Comparison of ENCODE assay signal across 13 cellular contexts in genomic region chr3:188242426-188243123, GRCh38.
DNase-seq lines count a peak whose midpoint lies in the region; ATAC-seq and TF ChIP-seq lines count a peak whose summit lies in the region.
"Had no signal": no experiment of that assay in that cellular context is flagged by ENCODE, and none has a peak within 500 bp of the region (broad histone marks: within the 10 kb centered on the region; RNA-seq: fewer than 3 reads in every experiment).

No MANE protein-coding gene starts in this region.

- H3K36me3 Mint-ChIP-seq in WTC11 (no peaks in the 10 kb centered on the region), memory B cell (no peaks in the 10 kb centered on the region)

- TF ChIP-seq CTCF in WTC11 (IDR thresholded peaks at IDR 0.05) (no peak), tibial nerve (IDR thresholded peaks at IDR 0.05) (no peak)

- peak; percentile 17 to 20 for TF ChIP-seq EP300 in tibial nerve (IDR thresholded peaks at IDR 0.05)

- H3K27me3 Mint-ChIP-seq in WTC11 (ENCODE audit: low read depth), result no peaks in the 10 kb centered on the region
- no peaks in the 10 kb centered on the region for H3K27me3 Mint-ChIP-seq in memory B cell
- H3K27me3 Mint-ChIP-seq: activated CD8-positive, alpha-beta memory T cell treated with anti-CD3 and anti-CD28 coated beads, Interleukin-2, amount 10 ng/mL, durations not matched to agents 7 days and 5 days; naive thymus-derived CD4-positive, alpha-beta T cell had no signal

- H3K4me3 Mint-ChIP-seq in WTC11 (no peak overlapping the region), memory B cell (peak overlapping the region; percentile 15)
- H3K4me3 Mint-ChIP-seq: activated CD8-positive, alpha-beta memory T cell treated with anti-CD3 and anti-CD28 coated beads, Interleukin-2, amount 10 ng/mL, durations not matched to agents 7 days and 5 days; naive thymus-derived CD4-positive, alpha-beta T cell had no signal

- peak overlapping the region; percentile 3 to 84 (median 56) for H3K27ac ChIP-seq in tibial nerve
- H3K27ac ChIP-seq: 22Rv1 had no signal

- H3K4me1 Mint-ChIP-seq in WTC11 (peaks cover 11% of the 10 kb centered on the region), memory B cell (peaks cover 44% of the 10 kb centered on the region)

- POLR2A ChIA-PET in WTC11 (lab: Charles Lee), result no interaction called here

- DNase-seq in activated CD4-positive, CD25-positive, alpha-beta regulatory T cell (lab: John Stamatoyannopoulos, UW), result no peak
- DNase-seq in WTC11 (ENCODE audit: low spot score) (no peak), memory B cell (ENCODE audit: low spot score in 2 of 2) (peak in 1 of 2 donors; percentile 49), tibial nerve (ENCODE audit: low spot score in 2 of 2) (no peak), SIG-M5 treated with dmso at 0.1 percent for 504 hours (lab: John Stamatoyannopoulos, UW; ENCODE audit: unreplicated experiment) (no peak)
- DNase-seq: activated CD8-positive, alpha-beta memory T cell treated with anti-CD3 and anti-CD28 coated beads, Interleukin-2, amount 10 ng/mL, durations not matched to agents 7 days and 5 days; naive thymus-derived CD4-positive, alpha-beta T cell; NCI-H1417; T1000 had no signal

- H3K9me3 Mint-ChIP-seq in WTC11, result no peaks in the 10 kb centered on the region
- H3K9me3 Mint-ChIP-seq in memory B cell, result no peaks in the 10 kb centered on the region
- H3K9me3 Mint-ChIP-seq: naive thymus-derived CD4-positive, alpha-beta T cell had no signal

- H3K4me1 ChIP-seq in tibial nerve, result peaks cover 0 to 78% (median 23%) of the 10 kb centered on the region in 4 donors

- H3K27ac Mint-ChIP-seq in WTC11 (peak overlapping the region; percentile 2; the same call in 1 of the 2 replicates), memory B cell (peak overlapping the region; percentile 97)
- H3K27ac Mint-ChIP-seq: activated CD8-positive, alpha-beta memory T cell treated with anti-CD3 and anti-CD28 coated beads, Interleukin-2, amount 10 ng/mL, durations not matched to agents 7 days and 5 days had no signal

- no peaks in the 10 kb centered on the region for H3K36me3 ChIP-seq in tibial nerve

- no peaks in the 10 kb centered on the region for H3K27me3 ChIP-seq in tibial nerve

- ATAC-seq in activated CD4-positive, CD25-positive, alpha-beta regulatory T cell treated with anti-CD3 and anti-CD28 coated beads, Interleukin-2, amount 50 U/mL, for 24 hours, result peak; percentile 13 to 25
- ATAC-seq in WTC11 (no peak), memory B cell (ENCODE audit: low read depth) (peak; percentile 88), HG02852 (IDR thresholded peaks at IDR 0.05; ENCODE audit: unreplicated experiment) (no peak), HG02610 (IDR thresholded peaks at IDR 0.05; ENCODE audit: unreplicated experiment) (no peak)
- ATAC-seq: activated CD8-positive, alpha-beta memory T cell treated with anti-CD3 and anti-CD28 coated beads, Interleukin-2, amount 10 ng/mL, durations not matched to agents 7 days and 5 days; naive thymus-derived CD4-positive, alpha-beta T cell had no signal

- WGBS in tibial nerve, 2 donors, result 43 to 53% methylated on average over 3 of the region's 3 CpGs

- H3K4me3 ChIP-seq in tibial nerve, result no peak overlapping the region

- H3K9me3 ChIP-seq in tibial nerve, result no peaks in the 10 kb centered on the region

- CTCF ChIA-PET in WTC11 (lab: Charles Lee), result interaction anchor here (2.8 kb wide), 1 partner anchor 502 kb away, joined by 8 read pairs; no protein-coding TSS in a partner anchor

- no peak for TF ChIP-seq POLR2A in tibial nerve (IDR thresholded peaks at IDR 0.05)

TF ChIP-seq in WTC11, 78 proteins besides CTCF, POLR2A, EP300 and RAD21:
- no peak for TF ChIP-seq ZNF281 (CRISPR knock-in tag; IDR thresholded peaks at IDR 0.05)
- TF ChIP-seq OVOL2 (CRISPR knock-in tag; IDR thresholded peaks at IDR 0.05; ENCODE audit: borderline replicate concordance), result no peak
- TF ChIP-seq RORB (CRISPR knock-in tag; IDR thresholded peaks at IDR 0.05), result no peak
- no peak for TF ChIP-seq NFYB (CRISPR knock-in tag; conservative IDR thresholded peaks at IDR 0.05; ENCODE audit: low read depth)
- no peak for TF ChIP-seq MAX (CRISPR knock-in tag; IDR thresholded peaks at IDR 0.05)
- no peak for TF ChIP-seq CREM (CRISPR knock-in tag; IDR thresholded peaks at IDR 0.05)

Comparison
In these comparisons a context has a peak if more than half of its experiments do, and no peak if none do; other contexts are left out.
1. ATAC-seq: peak in activated CD4-positive, CD25-positive, alpha-beta regulatory T cell treated with anti-CD3 and anti-CD28 coated beads, Interleukin-2, amount 50 U/mL, for 24 hours (2 of 2) and memory B cell (single experiment); none in WTC11 (single experiment), HG02852 (single experiment) and HG02610 (single experiment).